ENCODE assay signal across 16 cellular contexts in the genomic region with DNA sequence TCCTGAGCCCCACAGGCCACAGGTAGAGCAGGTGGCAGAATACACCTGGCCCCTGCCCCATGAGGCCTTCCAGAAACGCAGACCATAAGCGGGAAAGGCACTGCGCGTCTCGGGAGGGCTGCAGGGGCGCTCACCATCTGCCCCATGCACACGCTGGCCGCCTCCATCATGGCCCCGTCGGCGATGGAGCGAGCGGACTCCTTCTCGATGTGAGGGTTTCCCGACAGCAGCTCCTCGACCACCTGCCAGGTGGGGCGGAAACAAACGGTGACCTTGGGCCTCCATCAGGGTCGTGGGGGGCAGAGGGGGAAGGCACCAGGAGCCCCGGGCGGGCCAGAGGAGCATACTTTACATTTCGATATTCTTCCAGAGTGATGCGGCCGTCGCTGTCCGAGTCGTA.
"Had no signal": no experiment of that assay in that cellular context is flagged by ENCODE, and none has a peak within 500 bp of the region (broad histone marks: within the 10 kb centered on the region; RNA-seq: fewer than 3 reads in every experiment).

No MANE protein-coding gene starts in this region.

- ATAC-seq: activated CD8-positive, alpha-beta T cell treated with anti-CD3 and anti-CD28 coated beads, Interleukin-2, amount 10 ng/mL, durations not matched to agents 7 days and 5 days; lower lobe of right lung; natural killer cell; stimulated activated effector memory CD8-positive, alpha-beta T cell treated with anti-CD3 and anti-CD28 coated beads, Interleukin-12 subunit alpha, Interleukin-12 subunit beta, amount 100 ng/mL, for 72 hours had no signal

- H3K9ac ChIP-seq: parathyroid adenoma had no signal

- H3K79me2 ChIP-seq: parathyroid adenoma had no signal

- H3K27ac ChIP-seq: lower lobe of right lung, parathyroid adenoma, sigmoid colon, thyroid gland had no signal

- DNase-seq: activated CD4-positive, alpha-beta T cell treated with anti-CD3 and anti-CD28 coated beads, Interleukin-2, amount 10 ng/mL, durations not matched to agents 24 days and 14 days; activated CD4-positive, CD25-positive, alpha-beta regulatory T cell; activated CD8-positive, alpha-beta T cell treated with anti-CD3 and anti-CD28 coated beads, Interleukin-2, amount 10 ng/mL, durations not matched to agents 7 days and 5 days; activated naive CD4-positive, alpha-beta T cell treated with anti-CD3 and anti-CD28 coated beads for 36 hours; activated T-cell treated with anti-CD3 and anti-CD28 coated beads, Interleukin-2, amount 50 U/mL, for 24 hours; cerebellar nuclear complex; effector memory CD4-positive, alpha-beta T cell; esophagus squamous epithelium; lower lobe of right lung; natural killer cell; sigmoid colon; stimulated activated CD4-positive, alpha-beta T cell treated with anti-CD3 and anti-CD28 coated beads, Interleukin-4, amount 100 ng/mL, for 24 hours; thyroid gland had no signal

- H2AFZ ChIP-seq: parathyroid adenoma had no signal

- H3K27me3 ChIP-seq: sigmoid colon, thyroid gland had no signal

- H3K4me3 ChIP-seq: esophagus squamous epithelium, lower lobe of right lung, sigmoid colon, thyroid gland had no signal

- H3K4me1 Mint-ChIP-seq: activated CD4-positive, alpha-beta T cell treated with anti-CD3 and anti-CD28 coated beads, Interleukin-2, amount 10 ng/mL, durations not matched to agents 24 days and 14 days had no signal

- H3K27me3 Mint-ChIP-seq: activated CD4-positive, alpha-beta T cell treated with anti-CD3 and anti-CD28 coated beads, Interleukin-2, amount 10 ng/mL, durations not matched to agents 24 days and 14 days; activated T-cell treated with anti-CD3 and anti-CD28 coated beads, Interleukin-2, amount 50 U/mL, for 24 hours had no signal

- H3K36me3 ChIP-seq: esophagus squamous epithelium, lower lobe of right lung, sigmoid colon, thyroid gland had no signal

- H3K27ac Mint-ChIP-seq: activated CD4-positive, alpha-beta T cell treated with anti-CD3 and anti-CD28 coated beads, Interleukin-2, amount 10 ng/mL, durations not matched to agents 24 days and 14 days; activated naive CD4-positive, alpha-beta T cell treated with anti-CD3 and anti-CD28 coated beads for 36 hours; activated T-cell treated with anti-CD3 and anti-CD28 coated beads, Interleukin-2, amount 50 U/mL, for 24 hours; natural killer cell; stimulated activated effector memory CD8-positive, alpha-beta T cell treated with anti-CD3 and anti-CD28 coated beads, Interleukin-12 subunit alpha, Interleukin-12 subunit beta, amount 100 ng/mL, for 72 hours; T-helper 2 cell treated with Interferon-gamma antibody and Interleukin-4, amounts not matched to agents 5 μg/mL and 100 μg/mL, for 36 hours had no signal

- H3K9me3 Mint-ChIP-seq: activated CD4-positive, alpha-beta T cell treated with anti-CD3 and anti-CD28 coated beads, Interleukin-2, amount 10 ng/mL, durations not matched to agents 24 days and 14 days; activated naive CD4-positive, alpha-beta T cell treated with anti-CD3 and anti-CD28 coated beads for 36 hours; activated T-cell treated with anti-CD3 and anti-CD28 coated beads, Interleukin-2, amount 50 U/mL, for 24 hours; natural killer cell; stimulated activated effector memory CD8-positive, alpha-beta T cell treated with anti-CD3 and anti-CD28 coated beads, Interleukin-12 subunit alpha, Interleukin-12 subunit beta, amount 100 ng/mL, for 72 hours; T-helper 2 cell treated with Interferon-gamma antibody and Interleukin-4, amounts not matched to agents 5 μg/mL and 100 μg/mL, for 36 hours had no signal

- H3K9me3 ChIP-seq: esophagus squamous epithelium, lower lobe of right lung, sigmoid colon, thyroid gland had no signal

- H3K36me3 Mint-ChIP-seq: natural killer cell had no signal

- H3K4me3 Mint-ChIP-seq: activated CD4-positive, alpha-beta T cell treated with anti-CD3 and anti-CD28 coated beads, Interleukin-2, amount 10 ng/mL, durations not matched to agents 24 days and 14 days; activated CD8-positive, alpha-beta T cell treated with anti-CD3 and anti-CD28 coated beads, Interleukin-2, amount 10 ng/mL, durations not matched to agents 7 days and 5 days; activated naive CD4-positive, alpha-beta T cell treated with anti-CD3 and anti-CD28 coated beads for 36 hours; activated T-cell treated with anti-CD3 and anti-CD28 coated beads, Interleukin-2, amount 50 U/mL, for 24 hours; natural killer cell; stimulated activated effector memory CD8-positive, alpha-beta T cell treated with anti-CD3 and anti-CD28 coated beads, Interleukin-12 subunit alpha, Interleukin-12 subunit beta, amount 100 ng/mL, for 72 hours; T-helper 2 cell treated with Interferon-gamma antibody and Interleukin-4, amounts not matched to agents 5 μg/mL and 100 μg/mL, for 36 hours had no signal
